15 cellular contexts compared by ENCODE assay signal in the genomic region with DNA sequence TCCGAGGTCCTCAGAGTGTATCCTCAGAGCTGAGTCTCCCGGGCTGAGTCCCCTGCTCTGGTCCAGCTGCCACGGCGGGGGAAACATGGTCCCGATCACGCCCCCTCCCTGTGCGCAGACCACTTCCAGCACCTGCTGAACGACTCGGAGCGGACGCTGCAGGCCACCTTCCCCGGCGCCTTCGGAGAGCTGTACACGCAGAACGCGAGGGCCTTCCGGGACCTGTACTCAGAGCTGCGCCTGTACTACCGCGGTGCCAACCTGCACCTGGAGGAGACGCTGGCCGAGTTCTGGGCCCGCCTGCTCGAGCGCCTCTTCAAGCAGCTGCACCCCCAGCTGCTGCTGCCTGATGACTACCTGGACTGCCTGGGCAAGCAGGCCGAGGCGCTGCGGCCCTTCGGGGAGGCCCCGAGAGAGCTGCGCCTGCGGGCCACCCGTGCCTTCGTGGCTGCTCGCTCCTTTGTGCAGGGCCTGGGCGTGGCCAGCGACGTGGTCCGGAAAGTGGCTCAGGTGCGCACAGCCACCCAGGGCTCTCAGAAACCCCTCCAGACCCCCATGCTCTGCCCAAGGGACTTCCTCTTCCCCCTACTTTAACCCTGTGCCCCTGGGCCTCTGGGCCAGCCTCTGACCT. TPM values are rescaled to one million over a fixed set of nuclear protein-coding genes. Genes with fewer than 3 reads are reported as not detected.
A peak's percentile ranks its signal among the peaks of the same experiment; 100 is the strongest.
DNase-seq lines count a peak whose midpoint lies in the region; ATAC-seq and TF ChIP-seq lines count a peak whose summit lies in the region.
"Had no signal": no experiment of that assay in that cellular context is flagged by ENCODE, and none has a peak within 500 bp of the region (broad histone marks: within the 10 kb centered on the region; RNA-seq: fewer than 3 reads in every experiment).

No MANE protein-coding gene starts in this region.

- peaks cover 4% of the 10 kb centered on the region for H3K36me3 ChIP-seq in endodermal cell (ENCODE audit: control insufficient read depth, insufficient read depth, low read length)
- H3K36me3 ChIP-seq: neural progenitor cell had no signal

- in situ Hi-C loops in KBM-7 (cut with MboI; ENCODE audit: low pct_unique_long_range_greater_than_20kb, low sequenced_read_pairs): no loop called here

- H3K27me3 ChIP-seq in endodermal cell (ENCODE audit: control insufficient read depth, insufficient read depth, low read length, poor library complexity, severe bottlenecking): no peaks in the 10 kb centered on the region
- H3K27me3 ChIP-seq: neural progenitor cell, SJSA1 had no signal

- DNase-seq in stimulated activated naive CD8-positive, alpha-beta T cell treated with anti-CD3 and anti-CD28 coated beads, Interleukin-15, Interleukin-2, amounts not matched to agents 100 U/mL and 50 U/mL, for 24 hours: peak; percentile 1
- DNase-seq in stimulated activated naive CD8-positive, alpha-beta T cell treated with anti-CD3 and anti-CD28 coated beads, Interleukin-15, amount 100 ng/mL, for 72 hours: no peak
- DNase-seq in endodermal cell (peak; percentile 38), KBM-7 (no peak), NCI-H526 (lab: John Stamatoyannopoulos, UW) (no peak)
- peak; percentile 58 for DNase-seq in natural killer cell treated with Interleukin-12 subunit alpha and Interleukin-12 subunit beta and Interleukin-15 and Interleukin-18, amount 100 ng/mL, for 72 hours (ENCODE audit: low spot score)
- DNase-seq: hypothalamus, NCI-H2171 treated with DMSO at 0.1 percent for 48 hours had no signal

- H3K27me3 Mint-ChIP-seq in stimulated activated naive CD8-positive, alpha-beta T cell treated with anti-CD3 and anti-CD28 coated beads, Interleukin-15, amount 100 ng/mL, for 72 hours: peaks cover 10% of the 10 kb centered on the region
- H3K27me3 Mint-ChIP-seq in endodermal cell (ENCODE audit: insufficient read depth): no peaks in the 10 kb centered on the region
- H3K27me3 Mint-ChIP-seq in natural killer cell treated with Interleukin-12 subunit alpha and Interleukin-12 subunit beta and Interleukin-15 and Interleukin-18, amount 100 ng/mL, for 72 hours: no peaks in the 10 kb centered on the region
- H3K27me3 Mint-ChIP-seq: type B pancreatic cell had no signal

- no peak for TF ChIP-seq CTCF in endodermal cell (conservative IDR thresholded peaks at IDR 0.05)

- no peaks in the 10 kb centered on the region for H3K9me3 ChIP-seq in endodermal cell (ENCODE audit: control insufficient read depth, low read length)
- H3K9me3 ChIP-seq: BLaER1 treated with 17β-estradiol and CSF1 and Interleukin-3, amounts not matched to agents 10 nM and 100 nM; SJSA1 had no signal

- H3K36me3 Mint-ChIP-seq in endodermal cell (ENCODE audit: low read depth): peaks cover 19% of the 10 kb centered on the region
- no peaks in the 10 kb centered on the region for H3K36me3 Mint-ChIP-seq in natural killer cell treated with Interleukin-12 subunit alpha and Interleukin-12 subunit beta and Interleukin-15 and Interleukin-18, amount 100 ng/mL, for 72 hours
- H3K36me3 Mint-ChIP-seq: type B pancreatic cell had no signal

- no peak overlapping the region for H3K4me3 Mint-ChIP-seq in stimulated activated naive CD8-positive, alpha-beta T cell treated with anti-CD3 and anti-CD28 coated beads, Interleukin-15, amount 100 ng/mL, for 72 hours
- H3K4me3 Mint-ChIP-seq in endodermal cell: no peak overlapping the region
- no peak overlapping the region for H3K4me3 Mint-ChIP-seq in natural killer cell treated with Interleukin-12 subunit alpha and Interleukin-12 subunit beta and Interleukin-15 and Interleukin-18, amount 100 ng/mL, for 72 hours
- H3K4me3 Mint-ChIP-seq: dendritic cell treated with granulocyte-macrophage colony-stimulating factor and Interleukin-4, amounts not matched to agents 40 ng/mL and 50 ng/mL, for 4 days; neural progenitor cell; type B pancreatic cell had no signal

- peaks cover 4% of the 10 kb centered on the region for H3K4me1 ChIP-seq in endodermal cell (ENCODE audit: control insufficient read depth, insufficient read depth, low read length)
- H3K4me1 ChIP-seq: SJSA1 had no signal

- H3K9ac ChIP-seq in endodermal cell (ENCODE audit: extremely low read depth, low read length, poor library complexity, severe bottlenecking): no peak overlapping the region
- H3K9ac ChIP-seq: neural progenitor cell had no signal

- no peak overlapping the region for H3K27ac ChIP-seq in endodermal cell (ENCODE audit: low read depth, low read length)
- H3K27ac ChIP-seq: BLaER1 treated with 17β-estradiol and CSF1 and Interleukin-3, amounts not matched to agents 10 nM and 100 nM; neural progenitor cell; SJSA1 had no signal

- no peak for ATAC-seq in stimulated activated naive CD8-positive, alpha-beta T cell treated with anti-CD3 and anti-CD28 coated beads, Interleukin-15, Interleukin-2, amounts not matched to agents 100 U/mL and 50 U/mL, for 24 hours
- ATAC-seq in stimulated activated naive CD8-positive, alpha-beta T cell treated with anti-CD3 and anti-CD28 coated beads, Interleukin-15, amount 100 ng/mL, for 72 hours: no peak
- ATAC-seq in natural killer cell treated with Interleukin-12 subunit alpha and Interleukin-12 subunit beta and Interleukin-15 and Interleukin-18, amount 100 ng/mL, for 72 hours: no peak
- no peak for ATAC-seq in GM21717 (IDR thresholded peaks at IDR 0.05; ENCODE audit: unreplicated experiment)
- no peak for ATAC-seq in HG02642 (IDR thresholded peaks at IDR 0.05; ENCODE audit: poor library complexity, unreplicated experiment)

- H3K9me3 Mint-ChIP-seq in stimulated activated naive CD8-positive, alpha-beta T cell treated with anti-CD3 and anti-CD28 coated beads, Interleukin-15, amount 100 ng/mL, for 72 hours: no peaks in the 10 kb centered on the region
- no peaks in the 10 kb centered on the region for H3K9me3 Mint-ChIP-seq in endodermal cell
- no peaks in the 10 kb centered on the region for H3K9me3 Mint-ChIP-seq in natural killer cell treated with Interleukin-12 subunit alpha and Interleukin-12 subunit beta and Interleukin-15 and Interleukin-18, amount 100 ng/mL, for 72 hours
- H3K9me3 Mint-ChIP-seq: dendritic cell treated with granulocyte-macrophage colony-stimulating factor and Interleukin-4, amounts not matched to agents 40 ng/mL and 50 ng/mL, for 4 days; neural progenitor cell; type B pancreatic cell had no signal

- no peak overlapping the region for H3K27ac Mint-ChIP-seq in stimulated activated naive CD8-positive, alpha-beta T cell treated with anti-CD3 and anti-CD28 coated beads, Interleukin-15, amount 100 ng/mL, for 72 hours
- H3K27ac Mint-ChIP-seq in endodermal cell: no peak overlapping the region
- H3K27ac Mint-ChIP-seq in natural killer cell treated with Interleukin-12 subunit alpha and Interleukin-12 subunit beta and Interleukin-15 and Interleukin-18, amount 100 ng/mL, for 72 hours: no peak overlapping the region
- H3K27ac Mint-ChIP-seq: dendritic cell treated with granulocyte-macrophage colony-stimulating factor and Interleukin-4, amounts not matched to agents 40 ng/mL and 50 ng/mL, for 4 days; neural progenitor cell; type B pancreatic cell had no signal

- WGBS in endodermal cell (ENCODE audit: insufficient coverage in 1 of 2, insufficient read length in 1 of 2), 2 experiments: 93 to 98% methylated on average over 21 to 41 of the region's 41 CpGs

- H3K4me3 ChIP-seq in endodermal cell (ENCODE audit: low read length): no peak overlapping the region
- H3K4me3 ChIP-seq: BLaER1 treated with 17β-estradiol and CSF1 and Interleukin-3, amounts not matched to agents 10 nM and 100 nM; neural progenitor cell; SJSA1 had no signal

- no peaks in the 10 kb centered on the region for H3K4me1 Mint-ChIP-seq in stimulated activated naive CD8-positive, alpha-beta T cell treated with anti-CD3 and anti-CD28 coated beads, Interleukin-15, amount 100 ng/mL, for 72 hours
- H3K4me1 Mint-ChIP-seq in endodermal cell: peaks cover 4% of the 10 kb centered on the region
- H3K4me1 Mint-ChIP-seq in natural killer cell treated with Interleukin-12 subunit alpha and Interleukin-12 subunit beta and Interleukin-15 and Interleukin-18, amount 100 ng/mL, for 72 hours (ENCODE audit: low read depth in 2 of 2): no peaks in the 10 kb centered on the region

RNA-seq across cellular contexts. Expression of a gene that starts 26.7 kb away (rescaled TPM):
- 10 to 100 TPM; 37.8 to 69.7 TPM for total RNA-seq in endodermal cell
- 55.9 TPM for polyA plus RNA-seq in endodermal cell (2013, experiment 1 of 2)
- polyA plus RNA-seq in endodermal cell (2013, experiment 2 of 2): 56.9 TPM
- total RNA-seq in natural killer cell treated with Interleukin-12 subunit alpha and Interleukin-12 subunit beta and Interleukin-15 and Interleukin-18, amount 100 ng/mL, for 72 hours: 1 to 10 TPM; 1.2 to 1.8 TPM

Comparison
In these comparisons a context has a peak if more than half of its experiments do, and no peak if none do; other contexts are left out.
1. DNase-seq: peak in stimulated activated naive CD8-positive, alpha-beta T cell treated with anti-CD3 and anti-CD28 coated beads, Interleukin-15, Interleukin-2, amounts not matched to agents 100 U/mL and 50 U/mL, for 24 hours (single experiment), endodermal cell (single experiment) and natural killer cell treated with Interleukin-12 subunit alpha and Interleukin-12 subunit beta and Interleukin-15 and Interleukin-18, amount 100 ng/mL, for 72 hours (single experiment); none in stimulated activated naive CD8-positive, alpha-beta T cell treated with anti-CD3 and anti-CD28 coated beads, Interleukin-15, amount 100 ng/mL, for 72 hours (0 of 2), KBM-7 (single experiment) and NCI-H526 (0 of 2).
2. RNA of a gene that starts 26.7 kb away (total RNA-seq): 37.8 to 69.7 TPM in endodermal cell; 1.2 to 1.8 TPM in natural killer cell treated with Interleukin-12 subunit alpha and Interleukin-12 subunit beta and Interleukin-15 and Interleukin-18, amount 100 ng/mL, for 72 hours; every median in the first group is over 10 times any median in the second.